Comparison of ENCODE assay signal across 1 cellular context in the genomic region with DNA sequence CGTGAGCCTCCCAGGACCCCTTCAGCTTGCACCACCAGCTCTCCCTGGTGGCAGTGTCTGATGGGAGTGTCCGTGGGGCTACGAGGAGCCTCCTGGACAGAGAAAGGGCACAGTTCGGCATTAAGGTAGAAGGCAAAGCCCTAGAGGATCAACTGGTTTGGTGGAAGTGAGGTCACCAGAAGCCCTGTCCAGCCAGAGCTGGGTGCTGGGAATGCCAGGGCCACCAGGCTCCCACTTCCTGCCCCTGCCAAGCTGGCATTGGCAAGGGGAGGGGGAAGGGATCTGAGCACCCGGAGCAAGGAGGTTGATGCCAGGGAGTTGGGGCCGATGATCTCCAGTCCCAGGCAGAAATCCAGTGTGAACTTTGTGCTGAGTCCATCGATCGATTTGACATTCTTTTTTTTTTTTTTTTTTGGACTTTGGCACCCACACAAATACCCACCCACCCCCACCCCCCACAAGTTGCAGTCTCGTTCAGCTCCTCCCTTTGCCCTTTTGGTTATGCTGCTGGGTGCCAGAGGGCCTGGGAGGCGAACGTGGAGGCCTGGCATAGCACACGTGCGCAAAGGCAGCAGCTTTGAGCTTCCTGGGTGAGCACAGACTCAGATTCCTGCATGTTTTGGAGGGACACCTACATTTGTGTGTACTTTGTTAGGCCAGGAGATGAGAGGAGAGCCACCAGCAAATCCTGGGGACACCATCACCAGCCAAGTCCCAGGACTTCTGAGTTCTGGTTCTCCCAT.
TF ChIP-seq lines count a peak whose summit lies in the region.

No MANE protein-coding gene starts in this region.

TF ChIP-seq in H1, 55 proteins besides CTCF, POLR2A, EP300 and RAD21:
- TF ChIP-seq SIRT6 (IDR thresholded peaks at IDR 0.05; ENCODE audit: low read length): no peak
- no peak for TF ChIP-seq YY1 (IDR thresholded peaks at IDR 0.05; ENCODE audit: low read depth, low read length)
- TF ChIP-seq SUZ12 (IDR thresholded peaks at IDR 0.05; ENCODE audit: low read length): no peak
- no peak for TF ChIP-seq KDM4A (IDR thresholded peaks at IDR 0.05; ENCODE audit: low read depth, low read length, severe bottlenecking)
- TF ChIP-seq TEAD4 (IDR thresholded peaks at IDR 0.05; ENCODE audit: low read depth, low read length): no peak
- no peak for TF ChIP-seq HDAC6 (IDR thresholded peaks at IDR 0.05; ENCODE audit: low read depth, low read length)
- no peak for TF ChIP-seq SIN3A (conservative IDR thresholded peaks at IDR 0.05 in 1 of 2, IDR thresholded peaks at IDR 0.05 in 1 of 2; ENCODE audit: low read depth in 1 of 2, low read length in 2 of 2)
- TF ChIP-seq CTBP2 (IDR thresholded peaks at IDR 0.05; ENCODE audit: borderline replicate concordance, insufficient read depth, insufficient read length, low read length): no peak
- TF ChIP-seq, protein P1, sequence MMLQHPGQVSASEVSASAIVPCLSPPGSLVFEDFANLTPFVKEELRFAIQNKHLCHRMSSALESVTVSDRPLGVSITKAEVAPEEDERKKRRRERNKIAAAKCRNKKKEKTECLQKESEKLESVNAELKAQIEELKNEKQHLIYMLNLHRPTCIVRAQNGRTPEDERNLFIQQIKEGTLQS (IDR thresholded peaks at IDR 0.05; ENCODE audit: insufficient read depth, low read depth, low read length): no peak
- no peak for TF ChIP-seq NRF1 (IDR thresholded peaks at IDR 0.05; ENCODE audit: low read depth, low read length)
